1 cellular context compared by ENCODE assay signal in the genomic region with DNA sequence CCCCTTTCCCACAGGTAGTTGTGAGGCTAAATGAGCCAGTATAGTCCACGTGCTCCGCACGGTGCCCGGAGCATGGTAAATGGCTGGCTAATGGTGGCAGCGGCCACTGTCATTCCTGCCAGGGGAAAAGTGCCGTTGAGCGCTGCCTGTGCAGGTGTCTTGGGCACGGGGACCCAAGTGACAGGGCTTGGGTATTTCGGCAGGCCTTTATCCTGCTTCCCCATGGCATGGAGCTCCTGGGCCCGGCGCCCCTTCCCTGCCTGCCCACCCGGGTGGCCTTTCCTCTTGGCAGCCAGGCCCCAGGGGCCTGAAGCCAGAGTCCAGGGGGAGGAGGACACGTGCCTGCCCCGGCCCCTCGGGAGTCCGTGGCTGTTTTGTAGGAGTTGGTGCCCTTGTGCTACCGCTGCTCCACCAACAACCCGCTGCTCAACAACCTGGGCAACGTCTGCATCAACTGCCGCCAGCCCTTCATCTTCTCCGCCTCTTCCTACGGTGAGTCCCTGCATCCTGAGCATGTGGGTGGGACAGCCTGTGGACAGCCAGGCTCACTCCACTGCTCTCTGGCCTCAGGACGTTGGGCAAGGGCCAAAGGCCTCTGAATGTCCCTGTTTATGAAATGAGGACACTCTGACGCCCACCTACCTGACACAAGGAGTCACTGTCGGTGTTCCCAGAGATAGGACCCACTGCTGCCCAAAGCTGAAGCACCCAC.
TF ChIP-seq lines count a peak whose summit lies in the region.
"Not testable (repeated sequence)": the region's sequence is repeated elsewhere in the genome, so short reads cannot be mapped to it uniquely, and the experiment has no call there.

No MANE protein-coding gene starts in this region.

TF ChIP-seq in HepG2, 621 proteins besides CTCF, POLR2A, EP300 and RAD21:
- TF ChIP-seq ZFY (CRISPR knock-in tag; IDR thresholded peaks at IDR 0.05) (peak; percentile 43; the same call in 1 of the 2 replicates), NR2F6 (CRISPR knock-in tag; IDR thresholded peaks at IDR 0.05) (0 out of 2 replicates have a peak, but pooled peaks have one; percentile 31), MYC (CRISPR knock-in tag; IDR thresholded peaks at IDR 0.05; ENCODE audit: borderline replicate concordance) (peak; percentile 58; the same call in 1 of the 2 replicates), ZBTB38 (CRISPR knock-in tag; IDR thresholded peaks at IDR 0.05) (peak; percentile 49), HNRNPL (IDR thresholded peaks at IDR 0.05; ENCODE audit: low read depth, low read length) (0 out of 2 replicates have a peak, but pooled peaks have one; percentile 21), STAG1 (CRISPR knock-in tag; IDR thresholded peaks at IDR 0.05) (peak; percentile 13; the same call in 1 of the 2 replicates), CEBPG (CRISPR knock-in tag; IDR thresholded peaks at IDR 0.05) (peak; percentile 43; the same call in 1 of the 2 replicates), ZFX (CRISPR knock-in tag; IDR thresholded peaks at IDR 0.05; ENCODE audit: low read depth) (peak; percentile 61), HDAC1 (CRISPR knock-in tag; IDR thresholded peaks at IDR 0.05) (0 out of 2 replicates have a peak, but pooled peaks have one; percentile 46), HOXA3 (CRISPR knock-in tag; IDR thresholded peaks at IDR 0.05) (peak; percentile 28; the same call in 1 of the 2 replicates), SALL1 (CRISPR knock-in tag; IDR thresholded peaks at IDR 0.05) (peak; percentile 50; the same call in 1 of the 2 replicates), HNF4A (CRISPR knock-in tag; IDR thresholded peaks at IDR 0.05) (peak; percentile 82), ZIK1 (CRISPR knock-in tag; IDR thresholded peaks at IDR 0.05; ENCODE audit: borderline replicate concordance, low read depth) (0 out of 2 replicates have a peak, but pooled peaks have one; percentile 17), MTA1 (CRISPR knock-in tag; IDR thresholded peaks at IDR 0.05; ENCODE audit: borderline replicate concordance) (0 out of 2 replicates have a peak, but pooled peaks have one; percentile 37), SP5 (CRISPR knock-in tag; IDR thresholded peaks at IDR 0.05; ENCODE audit: borderline replicate concordance, low read depth) (peak; percentile 62), NONO (CRISPR knock-in tag; conservative IDR thresholded peaks at IDR 0.05) (0 out of 2 replicates have a peak, but pooled peaks have one; percentile 27), LCORL (CRISPR knock-in tag; IDR thresholded peaks at IDR 0.05) (peak; percentile 63), SAP130 (CRISPR knock-in tag; IDR thresholded peaks at IDR 0.05; ENCODE audit: low read depth) (peak; percentile 41; the same call in 1 of the 2 replicates), CEBPB (IDR thresholded peaks at IDR 0.05; ENCODE audit: borderline replicate concordance, low read depth, low read length) (0 out of 2 replicates have a peak, but pooled peaks have one; percentile 1), PHF21A (CRISPR knock-in tag; IDR thresholded peaks at IDR 0.05) (peak; percentile 40; the same call in 1 of the 2 replicates)
- TF ChIP-seq, protein P1, sequence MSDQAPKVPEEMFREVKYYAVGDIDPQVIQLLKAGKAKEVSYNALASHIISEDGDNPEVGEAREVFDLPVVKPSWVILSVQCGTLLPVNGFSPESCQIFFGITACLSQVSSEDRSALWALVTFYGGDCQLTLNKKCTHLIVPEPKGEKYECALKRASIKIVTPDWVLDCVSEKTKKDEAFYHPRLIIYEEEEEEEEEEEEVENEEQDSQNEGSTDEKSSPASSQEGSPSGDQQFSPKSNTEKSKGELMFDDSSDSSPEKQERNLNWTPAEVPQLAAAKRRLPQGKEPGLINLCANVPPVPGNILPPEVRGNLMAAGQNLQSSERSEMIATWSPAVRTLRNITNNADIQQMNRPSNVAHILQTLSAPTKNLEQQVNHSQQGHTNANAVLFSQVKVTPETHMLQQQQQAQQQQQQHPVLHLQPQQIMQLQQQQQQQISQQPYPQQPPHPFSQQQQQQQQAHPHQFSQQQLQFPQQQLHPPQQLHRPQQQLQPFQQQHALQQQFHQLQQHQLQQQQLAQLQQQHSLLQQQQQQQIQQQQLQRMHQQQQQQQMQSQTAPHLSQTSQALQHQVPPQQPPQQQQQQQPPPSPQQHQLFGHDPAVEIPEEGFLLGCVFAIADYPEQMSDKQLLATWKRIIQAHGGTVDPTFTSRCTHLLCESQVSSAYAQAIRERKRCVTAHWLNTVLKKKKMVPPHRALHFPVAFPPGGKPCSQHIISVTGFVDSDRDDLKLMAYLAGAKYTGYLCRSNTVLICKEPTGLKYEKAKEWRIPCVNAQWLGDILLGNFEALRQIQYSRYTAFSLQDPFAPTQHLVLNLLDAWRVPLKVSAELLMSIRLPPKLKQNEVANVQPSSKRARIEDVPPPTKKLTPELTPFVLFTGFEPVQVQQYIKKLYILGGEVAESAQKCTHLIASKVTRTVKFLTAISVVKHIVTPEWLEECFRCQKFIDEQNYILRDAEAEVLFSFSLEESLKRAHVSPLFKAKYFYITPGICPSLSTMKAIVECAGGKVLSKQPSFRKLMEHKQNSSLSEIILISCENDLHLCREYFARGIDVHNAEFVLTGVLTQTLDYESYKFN (CRISPR knock-in tag; conservative IDR thresholded peaks at IDR 0.05): 0 out of 2 replicates have a peak, but pooled peaks have one; percentile 33
- TF ChIP-seq, protein P2, sequence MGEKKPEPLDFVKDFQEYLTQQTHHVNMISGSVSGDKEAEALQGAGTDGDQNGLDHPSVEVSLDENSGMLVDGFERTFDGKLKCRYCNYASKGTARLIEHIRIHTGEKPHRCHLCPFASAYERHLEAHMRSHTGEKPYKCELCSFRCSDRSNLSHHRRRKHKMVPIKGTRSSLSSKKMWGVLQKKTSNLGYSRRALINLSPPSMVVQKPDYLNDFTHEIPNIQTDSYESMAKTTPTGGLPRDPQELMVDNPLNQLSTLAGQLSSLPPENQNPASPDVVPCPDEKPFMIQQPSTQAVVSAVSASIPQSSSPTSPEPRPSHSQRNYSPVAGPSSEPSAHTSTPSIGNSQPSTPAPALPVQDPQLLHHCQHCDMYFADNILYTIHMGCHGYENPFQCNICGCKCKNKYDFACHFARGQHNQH (CRISPR knock-in tag; IDR thresholded peaks at IDR 0.05): 0 out of 2 replicates have a peak, but pooled peaks have one; percentile 23
- not testable (repeated sequence) for TF ChIP-seq NR2F6, NONO, LCORL (IDR thresholded peaks at IDR 0.05)
- TF ChIP-seq, protein P3, sequence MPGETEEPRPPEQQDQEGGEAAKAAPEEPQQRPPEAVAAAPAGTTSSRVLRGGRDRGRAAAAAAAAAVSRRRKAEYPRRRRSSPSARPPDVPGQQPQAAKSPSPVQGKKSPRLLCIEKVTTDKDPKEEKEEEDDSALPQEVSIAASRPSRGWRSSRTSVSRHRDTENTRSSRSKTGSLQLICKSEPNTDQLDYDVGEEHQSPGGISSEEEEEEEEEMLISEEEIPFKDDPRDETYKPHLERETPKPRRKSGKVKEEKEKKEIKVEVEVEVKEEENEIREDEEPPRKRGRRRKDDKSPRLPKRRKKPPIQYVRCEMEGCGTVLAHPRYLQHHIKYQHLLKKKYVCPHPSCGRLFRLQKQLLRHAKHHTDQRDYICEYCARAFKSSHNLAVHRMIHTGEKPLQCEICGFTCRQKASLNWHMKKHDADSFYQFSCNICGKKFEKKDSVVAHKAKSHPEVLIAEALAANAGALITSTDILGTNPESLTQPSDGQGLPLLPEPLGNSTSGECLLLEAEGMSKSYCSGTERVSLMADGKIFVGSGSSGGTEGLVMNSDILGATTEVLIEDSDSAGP (CRISPR knock-in tag; IDR thresholded peaks at IDR 0.05; ENCODE audit: borderline replicate concordance): peak; percentile 49; the same call in 1 of the 2 replicates
- TF ChIP-seq, protein P4, sequence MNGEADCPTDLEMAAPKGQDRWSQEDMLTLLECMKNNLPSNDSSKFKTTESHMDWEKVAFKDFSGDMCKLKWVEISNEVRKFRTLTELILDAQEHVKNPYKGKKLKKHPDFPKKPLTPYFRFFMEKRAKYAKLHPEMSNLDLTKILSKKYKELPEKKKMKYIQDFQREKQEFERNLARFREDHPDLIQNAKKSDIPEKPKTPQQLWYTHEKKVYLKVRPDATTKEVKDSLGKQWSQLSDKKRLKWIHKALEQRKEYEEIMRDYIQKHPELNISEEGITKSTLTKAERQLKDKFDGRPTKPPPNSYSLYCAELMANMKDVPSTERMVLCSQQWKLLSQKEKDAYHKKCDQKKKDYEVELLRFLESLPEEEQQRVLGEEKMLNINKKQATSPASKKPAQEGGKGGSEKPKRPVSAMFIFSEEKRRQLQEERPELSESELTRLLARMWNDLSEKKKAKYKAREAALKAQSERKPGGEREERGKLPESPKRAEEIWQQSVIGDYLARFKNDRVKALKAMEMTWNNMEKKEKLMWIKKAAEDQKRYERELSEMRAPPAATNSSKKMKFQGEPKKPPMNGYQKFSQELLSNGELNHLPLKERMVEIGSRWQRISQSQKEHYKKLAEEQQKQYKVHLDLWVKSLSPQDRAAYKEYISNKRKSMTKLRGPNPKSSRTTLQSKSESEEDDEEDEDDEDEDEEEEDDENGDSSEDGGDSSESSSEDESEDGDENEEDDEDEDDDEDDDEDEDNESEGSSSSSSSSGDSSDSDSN (CRISPR knock-in tag; IDR thresholded peaks at IDR 0.05): peak; percentile 45; the same call in 1 of the 2 replicates
- TF ChIP-seq, protein P5, sequence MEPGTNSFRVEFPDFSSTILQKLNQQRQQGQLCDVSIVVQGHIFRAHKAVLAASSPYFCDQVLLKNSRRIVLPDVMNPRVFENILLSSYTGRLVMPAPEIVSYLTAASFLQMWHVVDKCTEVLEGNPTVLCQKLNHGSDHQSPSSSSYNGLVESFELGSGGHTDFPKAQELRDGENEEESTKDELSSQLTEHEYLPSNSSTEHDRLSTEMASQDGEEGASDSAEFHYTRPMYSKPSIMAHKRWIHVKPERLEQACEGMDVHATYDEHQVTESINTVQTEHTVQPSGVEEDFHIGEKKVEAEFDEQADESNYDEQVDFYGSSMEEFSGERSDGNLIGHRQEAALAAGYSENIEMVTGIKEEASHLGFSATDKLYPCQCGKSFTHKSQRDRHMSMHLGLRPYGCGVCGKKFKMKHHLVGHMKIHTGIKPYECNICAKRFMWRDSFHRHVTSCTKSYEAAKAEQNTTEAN (CRISPR knock-in tag; conservative IDR thresholded peaks at IDR 0.05): 0 out of 2 replicates have a peak, but pooled peaks have one; percentile 21
- TF ChIP-seq, protein P6, sequence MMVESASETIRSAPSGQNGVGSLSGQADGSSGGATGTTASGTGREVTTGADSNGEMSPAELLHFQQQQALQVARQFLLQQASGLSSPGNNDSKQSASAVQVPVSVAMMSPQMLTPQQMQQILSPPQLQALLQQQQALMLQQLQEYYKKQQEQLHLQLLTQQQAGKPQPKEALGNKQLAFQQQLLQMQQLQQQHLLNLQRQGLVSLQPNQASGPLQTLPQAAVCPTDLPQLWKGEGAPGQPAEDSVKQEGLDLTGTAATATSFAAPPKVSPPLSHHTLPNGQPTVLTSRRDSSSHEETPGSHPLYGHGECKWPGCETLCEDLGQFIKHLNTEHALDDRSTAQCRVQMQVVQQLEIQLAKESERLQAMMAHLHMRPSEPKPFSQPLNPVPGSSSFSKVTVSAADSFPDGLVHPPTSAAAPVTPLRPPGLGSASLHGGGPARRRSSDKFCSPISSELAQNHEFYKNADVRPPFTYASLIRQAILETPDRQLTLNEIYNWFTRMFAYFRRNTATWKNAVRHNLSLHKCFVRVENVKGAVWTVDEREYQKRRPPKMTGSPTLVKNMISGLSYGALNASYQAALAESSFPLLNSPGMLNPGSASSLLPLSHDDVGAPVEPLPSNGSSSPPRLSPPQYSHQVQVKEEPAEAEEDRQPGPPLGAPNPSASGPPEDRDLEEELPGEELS (CRISPR knock-in tag; IDR thresholded peaks at IDR 0.05): 0 out of 2 replicates have a peak, but pooled peaks have one; percentile 25
- TF ChIP-seq, protein P7, sequence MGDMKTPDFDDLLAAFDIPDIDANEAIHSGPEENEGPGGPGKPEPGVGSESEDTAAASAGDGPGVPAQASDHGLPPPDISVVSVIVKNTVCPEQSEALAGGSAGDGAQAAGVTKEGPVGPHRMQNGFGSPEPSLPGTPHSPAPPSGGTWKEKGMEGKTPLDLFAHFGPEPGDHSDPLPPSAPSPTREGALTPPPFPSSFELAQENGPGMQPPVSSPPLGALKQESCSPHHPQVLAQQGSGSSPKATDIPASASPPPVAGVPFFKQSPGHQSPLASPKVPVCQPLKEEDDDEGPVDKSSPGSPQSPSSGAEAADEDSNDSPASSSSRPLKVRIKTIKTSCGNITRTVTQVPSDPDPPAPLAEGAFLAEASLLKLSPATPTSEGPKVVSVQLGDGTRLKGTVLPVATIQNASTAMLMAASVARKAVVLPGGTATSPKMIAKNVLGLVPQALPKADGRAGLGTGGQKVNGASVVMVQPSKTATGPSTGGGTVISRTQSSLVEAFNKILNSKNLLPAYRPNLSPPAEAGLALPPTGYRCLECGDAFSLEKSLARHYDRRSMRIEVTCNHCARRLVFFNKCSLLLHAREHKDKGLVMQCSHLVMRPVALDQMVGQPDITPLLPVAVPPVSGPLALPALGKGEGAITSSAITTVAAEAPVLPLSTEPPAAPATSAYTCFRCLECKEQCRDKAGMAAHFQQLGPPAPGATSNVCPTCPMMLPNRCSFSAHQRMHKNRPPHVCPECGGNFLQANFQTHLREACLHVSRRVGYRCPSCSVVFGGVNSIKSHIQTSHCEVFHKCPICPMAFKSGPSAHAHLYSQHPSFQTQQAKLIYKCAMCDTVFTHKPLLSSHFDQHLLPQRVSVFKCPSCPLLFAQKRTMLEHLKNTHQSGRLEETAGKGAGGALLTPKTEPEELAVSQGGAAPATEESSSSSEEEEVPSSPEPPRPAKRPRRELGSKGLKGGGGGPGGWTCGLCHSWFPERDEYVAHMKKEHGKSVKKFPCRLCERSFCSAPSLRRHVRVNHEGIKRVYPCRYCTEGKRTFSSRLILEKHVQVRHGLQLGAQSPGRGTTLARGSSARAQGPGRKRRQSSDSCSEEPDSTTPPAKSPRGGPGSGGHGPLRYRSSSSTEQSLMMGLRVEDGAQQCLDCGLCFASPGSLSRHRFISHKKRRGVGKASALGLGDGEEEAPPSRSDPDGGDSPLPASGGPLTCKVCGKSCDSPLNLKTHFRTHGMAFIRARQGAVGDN (CRISPR knock-in tag; IDR thresholded peaks at IDR 0.05): peak; percentile 87
- TF ChIP-seq, protein P8, sequence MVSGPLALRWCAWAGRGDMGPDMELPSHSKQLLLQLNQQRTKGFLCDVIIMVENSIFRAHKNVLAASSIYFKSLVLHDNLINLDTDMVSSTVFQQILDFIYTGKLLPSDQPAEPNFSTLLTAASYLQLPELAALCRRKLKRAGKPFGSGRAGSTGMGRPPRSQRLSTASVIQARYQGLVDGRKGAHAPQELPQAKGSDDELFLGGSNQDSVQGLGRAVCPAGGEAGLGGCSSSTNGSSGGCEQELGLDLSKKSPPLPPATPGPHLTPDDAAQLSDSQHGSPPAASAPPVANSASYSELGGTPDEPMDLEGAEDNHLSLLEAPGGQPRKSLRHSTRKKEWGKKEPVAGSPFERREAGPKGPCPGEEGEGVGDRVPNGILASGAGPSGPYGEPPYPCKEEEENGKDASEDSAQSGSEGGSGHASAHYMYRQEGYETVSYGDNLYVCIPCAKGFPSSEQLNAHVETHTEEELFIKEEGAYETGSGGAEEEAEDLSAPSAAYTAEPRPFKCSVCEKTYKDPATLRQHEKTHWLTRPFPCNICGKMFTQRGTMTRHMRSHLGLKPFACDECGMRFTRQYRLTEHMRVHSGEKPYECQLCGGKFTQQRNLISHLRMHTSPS (CRISPR knock-in tag; IDR thresholded peaks at IDR 0.05; ENCODE audit: low read depth): peak; percentile 43; the same call in 1 of the 2 replicates
